Comparison of ENCODE assay signal across 8 cellular contexts in genomic region chr13:41060723-41061074, GRCh38. TPM values are rescaled to one million over a fixed set of nuclear protein-coding genes. Genes with fewer than 3 reads are reported as not detected.
DNase-seq lines count a peak whose midpoint lies in the region; ATAC-seq and TF ChIP-seq lines count a peak whose summit lies in the region.

No MANE protein-coding gene starts in this region.

- H3K9me3 ChIP-seq in duodenal mucosa (ENCODE audit: control insufficient read depth in 1 of 2, low read length in 2 of 2) = no peaks in the 10 kb centered on the region

- H3K4me3 Mint-ChIP-seq in activated CD8-positive, alpha-beta T cell treated with anti-CD3 and anti-CD28 coated beads, Interleukin-2, amount 10 ng/mL, durations not matched to agents 7 days and 5 days = peak overlapping the region; percentile 99

- peak overlapping the region; percentile 98 for H3K27ac ChIP-seq in duodenal mucosa (ENCODE audit: low read depth, low read length)

- no peak for DNase-seq in AG09309 (ENCODE audit: low read depth)
- peak; percentile 74 for DNase-seq in NCI-H748 treated with DMSO at 0.1 percent for 48 hours (lab: John Stamatoyannopoulos, UW)
- peak; percentile 88 for DNase-seq in activated CD8-positive, alpha-beta T cell treated with anti-CD3 and anti-CD28 coated beads, Interleukin-2, amount 10 ng/mL, durations not matched to agents 7 days and 5 days
- DNase-seq in medulla oblongata (ENCODE audit: extremely low spot score) = peak; percentile 86
- peak; percentile 83 for DNase-seq in stimulated activated CD8-positive, alpha-beta memory T cell treated with anti-CD3 and anti-CD28 coated beads, Interleukin-12 subunit alpha, Interleukin-12 subunit beta, amount 100 ng/mL, for 4 hours (ENCODE audit: low read depth)

- peaks cover 48 to 53% of the 10 kb centered on the region in 2 donors for H3K4me1 ChIP-seq in duodenal mucosa (ENCODE audit: control insufficient read depth in 1 of 2, insufficient read depth in 2 of 2, low read length in 2 of 2)

- H3K27me3 ChIP-seq in duodenal mucosa (ENCODE audit: control insufficient read depth in 1 of 2, insufficient read depth in 2 of 2, low read length in 2 of 2) = no peaks in the 10 kb centered on the region

- peaks cover 50% of the 10 kb centered on the region for H3K4me1 Mint-ChIP-seq in activated CD8-positive, alpha-beta T cell treated with anti-CD3 and anti-CD28 coated beads, Interleukin-2, amount 10 ng/mL, durations not matched to agents 7 days and 5 days (ENCODE audit: low read depth)

- no peaks in the 10 kb centered on the region for H3K27me3 Mint-ChIP-seq in activated CD8-positive, alpha-beta T cell treated with anti-CD3 and anti-CD28 coated beads, Interleukin-2, amount 10 ng/mL, durations not matched to agents 7 days and 5 days (ENCODE audit: low read depth)

- peaks cover 29% of the 10 kb centered on the region for H3K36me3 Mint-ChIP-seq in activated CD8-positive, alpha-beta T cell treated with anti-CD3 and anti-CD28 coated beads, Interleukin-2, amount 10 ng/mL, durations not matched to agents 7 days and 5 days (ENCODE audit: low read depth)

- POLR2A ChIA-PET in activated CD8-positive, alpha-beta T cell treated with anti-CD3 and anti-CD28 coated beads, Interleukin-2, amount 10 ng/mL, durations not matched to agents 7 days and 5 days (lab: Charles Lee) = interaction anchor here (0.5 to 2.4 kb wide), 18 partner anchors 36 to 252 kb away, joined by 3 to 19 read pairs (median 4); partner anchors contain the start of genes ELF1 and KBTBD7

- ATAC-seq in GM19025 (IDR thresholded peaks at IDR 0.05; ENCODE audit: low read depth, unreplicated experiment) = peak; percentile 20
- ATAC-seq in HG03280 (IDR thresholded peaks at IDR 0.05; ENCODE audit: unreplicated experiment) = peak; percentile 32
- peak; percentile 65 for ATAC-seq in activated CD8-positive, alpha-beta T cell treated with anti-CD3 and anti-CD28 coated beads, Interleukin-2, amount 10 ng/mL, durations not matched to agents 7 days and 5 days

- H3K9ac ChIP-seq in duodenal mucosa (ENCODE audit: low read depth in 1 of 2, low read length in 2 of 2) = peak overlapping the region; percentile 82 to 97

- TF ChIP-seq CTCF in AG09309 (IDR thresholded peaks at IDR 0.05; ENCODE audit: control insufficient read depth, insufficient read depth, low read depth, low read length, missing control alignments) = no peak

- peak overlapping the region; percentile 99 for H3K27ac Mint-ChIP-seq in activated CD8-positive, alpha-beta T cell treated with anti-CD3 and anti-CD28 coated beads, Interleukin-2, amount 10 ng/mL, durations not matched to agents 7 days and 5 days

- H3K9me3 Mint-ChIP-seq in activated CD8-positive, alpha-beta T cell treated with anti-CD3 and anti-CD28 coated beads, Interleukin-2, amount 10 ng/mL, durations not matched to agents 7 days and 5 days (ENCODE audit: insufficient read depth) = no peaks in the 10 kb centered on the region

- H3K36me3 ChIP-seq in duodenal mucosa (ENCODE audit: control insufficient read depth in 1 of 2, insufficient read depth in 2 of 2, low read length in 2 of 2) = peaks cover 4 to 6% of the 10 kb centered on the region in 2 donors

- H3K4me3 ChIP-seq in AG09309 (ENCODE audit: control insufficient read depth, low read depth, low read length) (peak overlapping the region; percentile 85), duodenal mucosa (ENCODE audit: low read depth in 1 of 2, low read length in 2 of 2) (peak overlapping the region; percentile 83 to 96)

- CTCF ChIA-PET in activated CD8-positive, alpha-beta T cell treated with anti-CD3 and anti-CD28 coated beads, Interleukin-2, amount 10 ng/mL, durations not matched to agents 7 days and 5 days (lab: Charles Lee) = interaction anchor here (0.7 to 2.2 kb wide), 15 partner anchors 22 to 283 kb away, joined by 3 to 7 read pairs (median 4); partner anchors contain the start of gene ELF1

RNA-seq across cellular contexts. Expression of gene WBP4, which starts 0.6 kb away (rescaled TPM):
- total RNA-seq in activated CD8-positive, alpha-beta T cell treated with anti-CD3 and anti-CD28 coated beads, Interleukin-2, amount 10 ng/mL, durations not matched to agents 7 days and 5 days = 10 to 100 TPM in 1 of 2 experiments, 1 to 10 TPM in 1; 9.7 to 10.4 TPM

RNA-seq across cellular contexts. Expression of gene ELF1, which starts 41.6 kb away (rescaled TPM):
- 100 to 1,000 TPM; 106 to 107 TPM for total RNA-seq in activated CD8-positive, alpha-beta T cell treated with anti-CD3 and anti-CD28 coated beads, Interleukin-2, amount 10 ng/mL, durations not matched to agents 7 days and 5 days
